In the genomic region with DNA sequence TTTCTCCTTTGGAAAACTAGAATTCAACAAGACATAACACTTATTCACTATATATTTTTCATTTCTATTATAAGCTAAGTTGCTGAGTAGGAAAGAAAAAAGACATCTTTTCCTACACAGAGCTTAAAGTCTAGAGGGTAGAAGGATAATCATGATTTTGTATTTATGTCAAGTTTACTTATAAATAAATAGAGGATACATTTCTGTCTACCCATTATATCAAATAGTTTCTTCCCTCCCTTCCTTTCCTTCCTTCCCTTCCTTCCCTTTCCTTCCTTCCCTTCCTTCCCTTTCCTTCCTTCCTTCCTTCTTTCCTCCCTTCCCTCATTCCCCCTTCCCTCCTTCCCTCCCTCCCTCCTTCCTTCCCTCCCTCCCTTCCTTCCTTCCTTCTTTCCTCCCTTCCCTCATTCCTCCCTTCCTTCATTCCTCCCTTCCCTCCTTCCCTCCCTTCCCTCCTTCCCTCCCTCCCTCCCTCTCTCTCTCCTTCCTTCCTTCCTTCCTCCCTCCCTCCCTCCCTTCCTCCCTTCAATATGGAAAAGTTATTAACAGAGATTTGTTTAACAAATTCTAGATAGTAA, we compare ENCODE assay signal across 15 cellular contexts.
DNase-seq lines count a peak whose midpoint lies in the region; ATAC-seq, FAIRE-seq and TF ChIP-seq lines count a peak whose summit lies in the region.
"Had no signal": no experiment of that assay in that cellular context is flagged by ENCODE, and none has a peak within 500 bp of the region (broad histone marks: within the 10 kb centered on the region; RNA-seq: fewer than 3 reads in every experiment).

No MANE protein-coding gene starts in this region.

- H4K20me1 ChIP-seq in osteoblast (ENCODE audit: insufficient read depth, low read length) = no peaks in the 10 kb centered on the region

- H3K36me3 Mint-ChIP-seq in chondrocyte (ENCODE audit: low read depth) = no peaks in the 10 kb centered on the region
- no peaks in the 10 kb centered on the region for H3K36me3 Mint-ChIP-seq in endodermal cell (ENCODE audit: low read depth)
- H3K36me3 Mint-ChIP-seq: CD8-positive, alpha-beta memory T cell had no signal

- H3K4me1 ChIP-seq in A549 (peaks cover 24% of the 10 kb centered on the region), HEK293 (ENCODE audit: control insufficient read depth, insufficient read depth, low read length) (no peaks in the 10 kb centered on the region), osteoblast (ENCODE audit: insufficient read depth, low read length) (peaks cover 12% of the 10 kb centered on the region), endodermal cell (ENCODE audit: control insufficient read depth, insufficient read depth, low read length) (no peaks in the 10 kb centered on the region)
- H3K4me1 ChIP-seq: Caco-2 had no signal

- no peak for ATAC-seq in A549
- no peak for ATAC-seq in GM21381 (IDR thresholded peaks at IDR 0.05; ENCODE audit: unreplicated experiment)
- no peak for ATAC-seq in HG02798 (IDR thresholded peaks at IDR 0.05; ENCODE audit: poor library complexity, unreplicated experiment)

- FAIRE-seq in A549 (lab: Jason Lieb, UNC) = no peak
- FAIRE-seq: GM19239 had no signal

- no peak overlapping the region for H3K9ac ChIP-seq in endodermal cell (ENCODE audit: extremely low read depth, low read length, poor library complexity, severe bottlenecking)

- H3K27ac ChIP-seq in A549 (peak overlapping the region in 1 of 2 experiments; percentile 66; a peak in 3 of 6 replicates), HEK293 (ENCODE audit: extremely low read depth, low read depth, low read length) (no peak overlapping the region), osteoblast (ENCODE audit: low read depth, low read length) (no peak overlapping the region), endodermal cell (ENCODE audit: low read depth, low read length) (no peak overlapping the region)

- CTCF ChIA-PET in A549 (lab: Yijun Ruan, JAX) = no interaction called here
- CTCF ChIA-PET in HEK293 (lab: Yijun Ruan, JAX) = no interaction called here

- TF ChIP-seq POLR2A in A549 (IDR thresholded peaks at IDR 0.05; ENCODE audit: low read length) = no peak

- peak overlapping the region; percentile 21 for H2AFZ ChIP-seq in osteoblast (ENCODE audit: low read length)
- H2AFZ ChIP-seq: GM23338 had no signal

- H3K4me3 Mint-ChIP-seq in chondrocyte (ENCODE audit: unreplicated experiment) (no peak overlapping the region), endodermal cell (no peak overlapping the region)
- H3K4me3 Mint-ChIP-seq: CD8-positive, alpha-beta memory T cell; GM23338 had no signal

- H3K27me3 Mint-ChIP-seq in chondrocyte (ENCODE audit: low read depth) (no peaks in the 10 kb centered on the region), endodermal cell (ENCODE audit: insufficient read depth) (no peaks in the 10 kb centered on the region)
- H3K27me3 Mint-ChIP-seq: CD8-positive, alpha-beta memory T cell had no signal

- H3K27ac Mint-ChIP-seq in chondrocyte (ENCODE audit: unreplicated experiment) = peak overlapping the region; percentile 22
- H3K27ac Mint-ChIP-seq in endodermal cell = no peak overlapping the region
- H3K27ac Mint-ChIP-seq: CD8-positive, alpha-beta memory T cell; GM23338 had no signal

- TF ChIP-seq RAD21 in A549 (conservative IDR thresholded peaks at IDR 0.05 in 1 of 2, IDR thresholded peaks at IDR 0.05 in 1 of 2) = no peak

- no peaks in the 10 kb centered on the region for H3K36me3 ChIP-seq in HEK293 (ENCODE audit: control insufficient read depth in 2 of 2, insufficient read depth in 1 of 2, low read length in 2 of 2)
- no peaks in the 10 kb centered on the region for H3K36me3 ChIP-seq in osteoblast (ENCODE audit: insufficient read depth, low read length)
- no peaks in the 10 kb centered on the region for H3K36me3 ChIP-seq in endodermal cell (ENCODE audit: control insufficient read depth, insufficient read depth, low read length)

- POLR2A ChIA-PET in A549 (lab: Yijun Ruan, JAX) = no interaction called here
- POLR2A ChIA-PET in HEK293 (lab: Yijun Ruan, JAX) = no interaction called here

- TF ChIP-seq EP300 in A549 (IDR thresholded peaks at IDR 0.05) = no peak

- H3K4me1 Mint-ChIP-seq in chondrocyte (ENCODE audit: low read depth) (peaks cover 24% of the 10 kb centered on the region), endodermal cell (no peaks in the 10 kb centered on the region)
- H3K4me1 Mint-ChIP-seq: CD8-positive, alpha-beta memory T cell had no signal

- TF ChIP-seq CTCF in A549 (IDR thresholded peaks at IDR 0.05) = no peak
- no peak for TF ChIP-seq CTCF in HEK293 (tag by site-specific recombination; IDR thresholded peaks at IDR 0.05)
- no peak for TF ChIP-seq CTCF in chondrocyte (IDR thresholded peaks at IDR 0.05)
- no peak for TF ChIP-seq CTCF in osteoblast (IDR thresholded peaks at IDR 0.05; ENCODE audit: extremely low read depth, low read depth, low read length)
- TF ChIP-seq CTCF in GM10266 (IDR thresholded peaks at IDR 0.05; ENCODE audit: control insufficient read depth, insufficient read depth, low read depth, missing control alignments) = no peak
- TF ChIP-seq CTCF in endodermal cell (conservative IDR thresholded peaks at IDR 0.05) = no peak

- H3K9me3 ChIP-seq in A549 = 0 out of 3 replicates have a peak, but pooled peaks cover 2% of the 10 kb centered on the region
- H3K9me3 ChIP-seq in HEK293 (ENCODE audit: control insufficient read depth, insufficient read depth, low read depth, low read length) = no peaks in the 10 kb centered on the region
- H3K9me3 ChIP-seq in osteoblast (ENCODE audit: low read depth, low read length) = no peaks in the 10 kb centered on the region
- H3K9me3 ChIP-seq in endodermal cell (ENCODE audit: control insufficient read depth, low read length) = no peaks in the 10 kb centered on the region
- H3K9me3 ChIP-seq: Caco-2 had no signal

- H3K4me2 ChIP-seq in A549 = peak overlapping the region; percentile 36; the same call in 1 of the 3 replicates
- H3K4me2 ChIP-seq in osteoblast (ENCODE audit: insufficient read depth, low read length) = peak overlapping the region; percentile 67

- H3K9me3 Mint-ChIP-seq in chondrocyte (ENCODE audit: low read depth) = no peaks in the 10 kb centered on the region
- no peaks in the 10 kb centered on the region for H3K9me3 Mint-ChIP-seq in endodermal cell
- H3K9me3 Mint-ChIP-seq: GM23338 had no signal

- H3K79me2 ChIP-seq in osteoblast (ENCODE audit: insufficient read depth, low read length) = no peaks in the 10 kb centered on the region

- H3K27me3 ChIP-seq in osteoblast (ENCODE audit: insufficient read depth, low read length) (no peaks in the 10 kb centered on the region), endodermal cell (ENCODE audit: control insufficient read depth, insufficient read depth, low read length, poor library complexity, severe bottlenecking) (no peaks in the 10 kb centered on the region)

- DNase-seq in A549 (ENCODE audit: low read depth in 1 of 2, low spot score in 1 of 2) = no peak
- DNase-seq in chondrocyte (ENCODE audit: low spot score) = no peak
- no peak for DNase-seq in osteoblast (ENCODE audit: insufficient read length, low spot score, missing footprints)
- no peak for DNase-seq in GM10266 (ENCODE audit: extremely low spot score)
- no peak for DNase-seq in endodermal cell
- DNase-seq: Caco-2; CD8-positive, alpha-beta memory T cell; DND-41; GDM1; H7 had no signal

- H3K4me3 ChIP-seq in A549 (no peak overlapping the region), HEK293 (ENCODE audit: low read depth, low read length) (no peak overlapping the region), osteoblast (ENCODE audit: insufficient read depth, low read length) (no peak overlapping the region), endodermal cell (ENCODE audit: low read length) (no peak overlapping the region)
- H3K4me3 ChIP-seq: GM23338 had no signal

TF ChIP-seq in A549, 52 proteins besides CTCF, POLR2A, EP300 and RAD21 (continues in another document):
- TF ChIP-seq ZSCAN20 (CRISPR knock-in tag; IDR thresholded peaks at IDR 0.05) (no peak), KDM1A (IDR thresholded peaks at IDR 0.05; ENCODE audit: low read depth) (no peak), CBX8 (IDR thresholded peaks at IDR 0.05) (no peak), ZNF302 (CRISPR knock-in tag; IDR thresholded peaks at IDR 0.05) (no peak), ZC3H11A (IDR thresholded peaks at IDR 0.05) (no peak), JUN (IDR thresholded peaks at IDR 0.05) (no peak)

TF ChIP-seq in HEK293, 187 proteins besides CTCF, POLR2A, EP300 and RAD21:
- TF ChIP-seq ZNF366 (tag by site-specific recombination; conservative IDR thresholded peaks at IDR 0.05) (peak; percentile 50; the same call in 1 of the 2 replicates), ZSCAN16 (tag by site-specific recombination; IDR thresholded peaks at IDR 0.05) (no peak), ZNF514 (tag by site-specific recombination; IDR thresholded peaks at IDR 0.05) (no peak), GLI4 (tag by site-specific recombination; IDR thresholded peaks at IDR 0.05) (no peak), BCL11A (tag by site-specific recombination; IDR thresholded peaks at IDR 0.05; ENCODE audit: low read depth) (no peak), ZNF350 (tag by site-specific recombination; IDR thresholded peaks at IDR 0.05) (no peak)
- TF ChIP-seq, protein P1, sequence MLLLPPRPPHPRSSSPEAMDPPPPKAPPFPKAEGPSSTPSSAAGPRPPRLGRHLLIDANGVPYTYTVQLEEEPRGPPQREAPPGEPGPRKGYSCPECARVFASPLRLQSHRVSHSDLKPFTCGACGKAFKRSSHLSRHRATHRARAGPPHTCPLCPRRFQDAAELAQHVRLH (tag by site-specific recombination; IDR thresholded peaks at IDR 0.05) = no peak
- TF ChIP-seq, protein P2, sequence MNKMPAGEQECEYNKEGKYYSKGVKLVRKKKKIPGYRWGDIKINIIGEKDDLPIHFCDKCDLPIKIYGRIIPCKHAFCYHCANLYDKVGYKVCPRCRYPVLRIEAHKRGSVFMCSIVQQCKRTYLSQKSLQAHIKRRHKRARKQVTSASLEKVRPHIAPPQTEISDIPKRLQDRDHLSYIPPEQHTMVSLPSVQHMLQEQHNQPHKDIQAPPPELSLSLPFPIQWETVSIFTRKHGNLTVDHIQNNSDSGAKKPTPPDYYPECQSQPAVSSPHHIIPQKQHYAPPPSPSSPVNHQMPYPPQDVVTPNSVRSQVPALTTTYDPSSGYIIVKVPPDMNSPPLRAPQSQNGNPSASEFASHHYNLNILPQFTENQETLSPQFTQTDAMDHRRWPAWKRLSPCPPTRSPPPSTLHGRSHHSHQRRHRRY (tag by site-specific recombination; IDR thresholded peaks at IDR 0.05) = no peak
TF ChIP-seq in HEK293: peak in this region for 1.
